ENCODE assay signal across 22 cellular contexts in the genomic region with DNA sequence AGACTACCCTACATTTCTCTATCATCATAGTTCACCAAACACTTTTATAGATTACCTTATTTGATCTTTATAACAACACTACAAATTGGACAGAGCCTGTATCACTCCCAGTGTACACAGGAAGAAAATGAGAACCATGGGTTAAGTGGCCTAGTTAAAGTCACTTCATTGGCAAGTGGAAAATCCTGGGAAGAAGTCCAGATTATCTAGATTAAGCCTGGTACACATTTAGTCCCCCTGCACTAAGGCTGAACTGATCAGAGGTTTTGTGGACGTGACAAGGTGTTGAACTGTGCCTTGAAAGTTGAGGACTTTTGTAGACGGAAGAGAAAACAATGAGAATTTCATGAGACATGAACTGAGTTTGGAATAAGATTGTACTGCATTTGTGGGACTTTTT. TPM values are rescaled to one million over a fixed set of nuclear protein-coding genes. Genes with fewer than 3 reads are reported as not detected.
"Had no signal": no experiment of that assay in that cellular context is flagged by ENCODE, and none has a peak within 500 bp of the region (broad histone marks: within the 10 kb centered on the region; RNA-seq: fewer than 3 reads in every experiment).

No MANE protein-coding gene starts in this region.

- H3K9me3 ChIP-seq: breast epithelium, colonic mucosa, Peyer's patch, SJCRH30, SK-N-SH had no signal

- H3K36me3 ChIP-seq: breast epithelium, colonic mucosa, Peyer's patch, SJCRH30, WERI-Rb-1 had no signal

- DNase-seq: activated CD4-positive, alpha-beta T cell treated with anti-CD3 and anti-CD28 coated beads for 4 hours; activated CD8-positive, alpha-beta T cell treated with anti-CD3 and anti-CD28 coated beads, Interleukin-2, amount 10 ng/mL, durations not matched to agents 7 days and 5 days; activated effector memory CD4-positive, alpha-beta T cell treated with Interleukin-2 at 50 U/mL for 16 hours; activated naive CD4-positive, alpha-beta T cell; activated T-cell treated with anti-CD3 and anti-CD28 coated beads, Interleukin-2, amount 50 U/mL, for 24 hours; aorta; caudate nucleus; colonic mucosa; KG1; NCI-H146; NCI-H524 treated with DMSO at 0.1 percent for 48 hours; NCI-H82; Peyer's patch; Right ventricle myocardium superior; SJCRH30; SK-N-SH; T-helper 1 cell; WERI-Rb-1 had no signal

- ATAC-seq: activated CD8-positive, alpha-beta T cell treated with anti-CD3 and anti-CD28 coated beads, Interleukin-2, amount 10 ng/mL, durations not matched to agents 7 days and 5 days had no signal

- H3K4me3 ChIP-seq: breast epithelium, colonic mucosa, Peyer's patch, SJCRH30 had no signal

- H3K27me3 ChIP-seq: breast epithelium, colonic mucosa, Peyer's patch, SJCRH30 had no signal

RNA-seq across cellular contexts. Expression of a gene that starts 7.5 kb away (rescaled TPM):
- total RNA-seq: activated CD8-positive, alpha-beta T cell treated with anti-CD3 and anti-CD28 coated beads, Interleukin-2, amount 10 ng/mL, durations not matched to agents 7 days and 5 days; activated T-helper 1 cell treated with anti-CD3 and anti-CD28 coated beads, Interleukin-12 subunit alpha, Interleukin-12 subunit beta, Interleukin-2, Interleukin-4 antibody, amounts not matched to agents 30 ng/mL and 10 ng/mL and 1 ng/mL, durations not matched to agents 14 hours and 24 hours and 36 hours; aorta; breast epithelium; M059J; Peyer's patch; T-helper 2 cell treated with Interferon-gamma antibody and Interleukin-4, amounts not matched to agents 100 ng/mL and 5 ng/mL, for 36 hours had no signal
